16 cellular contexts compared by ENCODE assay signal in the genomic region with DNA sequence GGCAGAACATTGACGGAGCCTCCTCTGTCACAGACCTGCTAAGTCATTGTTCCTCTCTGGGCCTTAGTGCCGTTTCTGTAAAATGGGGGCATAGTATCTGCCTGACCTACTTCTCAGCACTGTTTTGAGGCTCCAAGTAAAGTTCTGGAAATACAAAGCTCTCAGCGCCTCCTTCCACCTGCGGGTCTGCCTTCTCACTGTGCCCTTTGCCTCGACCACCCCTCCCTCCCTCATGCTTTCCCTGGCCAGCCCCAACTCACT. TPM values are rescaled to one million over a fixed set of nuclear protein-coding genes. Genes with fewer than 3 reads are reported as not detected.
DNase-seq lines count a peak whose midpoint lies in the region; ATAC-seq and TF ChIP-seq lines count a peak whose summit lies in the region.
"Had no signal": no experiment of that assay in that cellular context is flagged by ENCODE, and none has a peak within 500 bp of the region (broad histone marks: within the 10 kb centered on the region; RNA-seq: fewer than 3 reads in every experiment).

No MANE protein-coding gene starts in this region.

- H3K36me3 ChIP-seq in SK-N-MC (ENCODE audit: insufficient read depth, low read length) (no peaks in the 10 kb centered on the region), thoracic aorta (no peaks in the 10 kb centered on the region)

- H3K27me3 Mint-ChIP-seq in nephron progenitor cell (ENCODE audit: low read depth, poor library complexity), result peaks cover 4% of the 10 kb centered on the region
- H3K27me3 Mint-ChIP-seq: naive thymus-derived CD8-positive, alpha-beta T cell had no signal

- H3K36me3 Mint-ChIP-seq in nephron progenitor cell (ENCODE audit: low read depth), result no peaks in the 10 kb centered on the region
- H3K36me3 Mint-ChIP-seq: CD8-positive, alpha-beta memory T cell; naive thymus-derived CD8-positive, alpha-beta T cell had no signal

- no peaks in the 10 kb centered on the region for H3K9me3 Mint-ChIP-seq in nephron progenitor cell
- H3K9me3 Mint-ChIP-seq: activated T-helper 2 cell treated with anti-CD3 and anti-CD28 coated beads, Interferon-gamma antibody, Interleukin-2, Interleukin-4, amounts not matched to agents 10 μg/mL and 5 μg/mL and 100 μg/mL, durations not matched to agents 14 hours and 24 hours and 36 hours; CD8-positive, alpha-beta memory T cell; naive thymus-derived CD8-positive, alpha-beta T cell had no signal

- ATAC-seq in thoracic aorta (ENCODE audit: insufficient number of reproducible peaks, low FRiP score, low read depth), result no peak
- ATAC-seq: naive thymus-derived CD8-positive, alpha-beta T cell had no signal

- H3K27ac Mint-ChIP-seq in nephron progenitor cell, result peak overlapping the region; percentile 95
- H3K27ac Mint-ChIP-seq: activated T-helper 2 cell treated with anti-CD3 and anti-CD28 coated beads, Interferon-gamma antibody, Interleukin-2, Interleukin-4, amounts not matched to agents 10 μg/mL and 5 μg/mL and 100 μg/mL, durations not matched to agents 14 hours and 24 hours and 36 hours; CD8-positive, alpha-beta memory T cell had no signal

- peak overlapping the region; percentile 4; the same call in 1 of the 2 replicates for H3K27ac ChIP-seq in SK-N-MC
- H3K27ac ChIP-seq in epithelial cell of prostate, result peak overlapping the region; percentile 57
- peak overlapping the region; percentile 93 to 94 for H3K27ac ChIP-seq in thoracic aorta
- H3K27ac ChIP-seq: KMS-11 had no signal

- H3K9ac ChIP-seq in SK-N-MC (ENCODE audit: insufficient read length), result no peak overlapping the region
- H3K9ac ChIP-seq: KMS-11 had no signal

- no peak overlapping the region for H3K4me3 ChIP-seq in SK-N-MC
- no peak overlapping the region for H3K4me3 ChIP-seq in thoracic aorta
- H3K4me3 ChIP-seq in foreskin fibroblast (ENCODE audit: low read depth in 1 of 2, low read length in 2 of 2), result no peak overlapping the region

- no peak for TF ChIP-seq CTCF in nephron progenitor cell (IDR thresholded peaks at IDR 0.05)
- no peak for TF ChIP-seq CTCF in thoracic aorta (IDR thresholded peaks at IDR 0.05)
- TF ChIP-seq CTCF in foreskin fibroblast (IDR thresholded peaks at IDR 0.05; ENCODE audit: low read depth, low read length), result no peak

- no peak overlapping the region for H3K4me3 Mint-ChIP-seq in nephron progenitor cell
- H3K4me3 Mint-ChIP-seq: CD8-positive, alpha-beta memory T cell; naive thymus-derived CD8-positive, alpha-beta T cell had no signal

- H3K9me3 ChIP-seq in SK-N-MC (ENCODE audit: low read depth, low read length) (no peaks in the 10 kb centered on the region), thoracic aorta (no peaks in the 10 kb centered on the region)

- in situ Hi-C loops in ACHN (cut with HindIII; ENCODE audit: low pct_ligation_motif_present, low pct_unique_long_range_greater_than_20kb, low sequenced_read_pairs), result no loop called here

- peaks cover 11 to 28% of the 10 kb centered on the region in 2 donors for H3K4me1 ChIP-seq in thoracic aorta (ENCODE audit: control insufficient read depth in 1 of 2, low read depth in 2 of 2)

- no peak for DNase-seq in SK-N-MC (ENCODE audit: low read depth, low spot score)
- DNase-seq in epithelial cell of prostate (ENCODE audit: low read depth, low spot score), result no peak
- DNase-seq in nephron progenitor cell, result no peak
- no peak for DNase-seq in thoracic aorta (ENCODE audit: low spot score)
- DNase-seq in ACHN, result no peak
- no peak for DNase-seq in foreskin fibroblast
- no peak for DNase-seq in GM19240 (ENCODE audit: insufficient read length, low spot score)
- no peak for DNase-seq in hepatic stellate cell (ENCODE audit: low spot score)
- DNase-seq: activated CD4-positive, CD25-positive, alpha-beta regulatory T cell; CD8-positive, alpha-beta memory T cell; cortex of kidney; naive thymus-derived CD8-positive, alpha-beta T cell; NCI-H2227 treated with DMSO at 0.1 percent for 48 hours; stimulated activated CD4-positive, alpha-beta T cell treated with anti-CD3 and anti-CD28 coated beads, Interleukin-4, amount 100 ng/mL, for 24 hours had no signal

- H3K4me1 Mint-ChIP-seq in nephron progenitor cell, result peaks cover 70% of the 10 kb centered on the region
- H3K4me1 Mint-ChIP-seq: CD8-positive, alpha-beta memory T cell had no signal

- H3K27me3 ChIP-seq in thoracic aorta (replicated peaks; ENCODE audit: insufficient read depth), result no peaks in the 10 kb centered on the region

RNA-seq across cellular contexts. Expression of a gene that starts 15.4 kb away (rescaled TPM):
- 10 to 100 TPM; 60.1 to 83.7 TPM for total RNA-seq in thoracic aorta

Comparison
In these comparisons a context has a peak if more than half of its experiments do, and no peak if none do; other contexts are left out.
1. H3K27ac ChIP-seq: peak in every context shown above with its lines; median percentile 94 in thoracic aorta; 57 in epithelial cell of prostate; 4 in SK-N-MC.